29 cellular contexts compared by ENCODE assay signal in the genomic region with DNA sequence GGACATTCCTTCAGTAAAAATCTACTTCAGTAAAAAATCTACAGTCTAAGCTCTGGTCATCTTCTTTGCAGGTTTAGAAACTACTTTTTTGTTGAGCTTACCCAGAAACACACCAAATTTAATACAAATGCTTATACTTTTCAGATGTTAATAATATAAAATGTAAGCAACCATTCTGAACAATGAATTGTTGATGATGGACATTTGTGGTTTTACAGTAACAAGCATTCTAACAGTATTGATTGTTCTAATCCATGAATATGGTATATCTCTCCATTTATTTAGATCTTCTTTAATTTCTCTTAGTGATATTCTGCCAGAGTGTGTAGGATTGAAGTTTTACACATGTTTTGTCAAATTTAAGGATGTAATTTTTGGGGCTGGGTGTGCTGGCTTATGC.
"Had no signal": no experiment of that assay in that cellular context is flagged by ENCODE, and none has a peak within 500 bp of the region (broad histone marks: within the 10 kb centered on the region; RNA-seq: fewer than 3 reads in every experiment).

No MANE protein-coding gene starts in this region.

- H3K36me3 ChIP-seq: stomach, suprapubic skin, thoracic aorta, thyroid gland, tibial artery, tibial nerve, transverse colon, upper lobe of left lung, upper lobe of right lung, uterus, vagina had no signal

- H3K4me3 ChIP-seq: stomach, suprapubic skin, testis, thoracic aorta, thyroid gland, tibial artery, tibial nerve, transverse colon, upper lobe of left lung, upper lobe of right lung, uterus, vagina had no signal

- H3K4me1 ChIP-seq: testis, upper lobe of right lung, uterus had no signal

- H3K9me3 ChIP-seq: stomach, suprapubic skin, testis, thoracic aorta, thyroid gland, tibial artery, transverse colon, upper lobe of left lung, upper lobe of right lung, uterus, vagina had no signal

- H3K4me1 Mint-ChIP-seq: stimulated activated effector memory CD8-positive, alpha-beta T cell treated with anti-CD3 and anti-CD28 coated beads, Interleukin-12 subunit alpha, Interleukin-12 subunit beta, amount 100 ng/mL, for 72 hours; stimulated activated naive CD8-positive, alpha-beta T cell treated with anti-CD3 and anti-CD28 coated beads, Interleukin-15, amount 100 ng/mL, for 72 hours had no signal

- H3K9me3 Mint-ChIP-seq: stimulated activated effector memory CD8-positive, alpha-beta T cell treated with anti-CD3 and anti-CD28 coated beads, Interleukin-12 subunit alpha, Interleukin-12 subunit beta, amount 100 ng/mL, for 72 hours; stimulated activated memory B cell treated with anti-CD40 and anti-IgM and Interleukin-4, amounts not matched to agents 10 μg/mL and 1 μg/mL and 100 μg/mL, for 72 hours; stimulated activated naive B cell treated with anti-CD40 and anti-IgM and Interleukin-4, amounts not matched to agents 10 μg/mL and 1 μg/mL and 100 μg/mL, for 72 hours; stimulated activated naive CD8-positive, alpha-beta T cell treated with anti-CD3 and anti-CD28 coated beads, Interleukin-15, amount 100 ng/mL, for 72 hours; stimulated activated naive CD8-positive, alpha-beta T cell treated with anti-CD3 and anti-CD28 coated beads, Interleukin-15, Interleukin-2, amounts not matched to agents 100 ng/mL and 50 ng/mL, for 24 hours had no signal

- FAIRE-seq: urothelium cell line had no signal

- H3K27ac ChIP-seq: stomach, suprapubic skin, testis, thyroid gland, tibial nerve, transverse colon, upper lobe of left lung, upper lobe of right lung, uterus, vagina had no signal

- H3K27ac Mint-ChIP-seq: stimulated activated effector memory CD8-positive, alpha-beta T cell treated with anti-CD3 and anti-CD28 coated beads, Interleukin-12 subunit alpha, Interleukin-12 subunit beta, amount 100 ng/mL, for 72 hours; stimulated activated memory B cell treated with anti-CD40 and anti-IgM and Interleukin-4, amounts not matched to agents 10 μg/mL and 1 μg/mL and 100 μg/mL, for 72 hours; stimulated activated naive B cell treated with anti-CD40 and anti-IgM and Interleukin-4, amounts not matched to agents 10 μg/mL and 1 μg/mL and 100 μg/mL, for 72 hours; stimulated activated naive CD8-positive, alpha-beta T cell treated with anti-CD3 and anti-CD28 coated beads, Interleukin-15, amount 100 ng/mL, for 72 hours; stimulated activated naive CD8-positive, alpha-beta T cell treated with anti-CD3 and anti-CD28 coated beads, Interleukin-15, Interleukin-2, amounts not matched to agents 100 ng/mL and 50 ng/mL, for 24 hours; type B pancreatic cell had no signal

- ATAC-seq: stimulated activated effector memory CD8-positive, alpha-beta T cell treated with anti-CD3 and anti-CD28 coated beads, Interleukin-12 subunit alpha, Interleukin-12 subunit beta, amount 100 ng/mL, for 72 hours; stimulated activated memory B cell treated with anti-CD40 and anti-IgM and Interleukin-4, amounts not matched to agents 10 μg/mL and 1 μg/mL and 100 μg/mL, for 72 hours; stimulated activated naive B cell treated with anti-CD40 and anti-IgM and Interleukin-4, amounts not matched to agents 10 μg/mL and 1 μg/mL and 100 μg/mL, for 72 hours; stimulated activated naive CD8-positive, alpha-beta T cell treated with anti-CD3 and anti-CD28 coated beads, Interleukin-15, amount 100 ng/mL, for 72 hours; stimulated activated naive CD8-positive, alpha-beta T cell treated with anti-CD3 and anti-CD28 coated beads, Interleukin-15, Interleukin-2, amounts not matched to agents 100 U/mL and 50 U/mL, for 24 hours; upper lobe of right lung had no signal

- H3K27me3 ChIP-seq: stomach, suprapubic skin, testis, thyroid gland, tibial artery, tibial nerve, transverse colon, upper lobe of left lung, upper lobe of right lung, uterus, vagina had no signal

- H3K36me3 Mint-ChIP-seq: stimulated activated effector memory CD8-positive, alpha-beta T cell treated with anti-CD3 and anti-CD28 coated beads, Interleukin-12 subunit alpha, Interleukin-12 subunit beta, amount 100 ng/mL, for 72 hours; stimulated activated memory B cell treated with anti-CD40 and anti-IgM and Interleukin-4, amounts not matched to agents 10 μg/mL and 1 μg/mL and 100 μg/mL, for 72 hours; stimulated activated naive B cell treated with anti-CD40 and anti-IgM and Interleukin-4, amounts not matched to agents 10 μg/mL and 1 μg/mL and 100 μg/mL, for 72 hours; type B pancreatic cell had no signal

- H3K4me3 Mint-ChIP-seq: stimulated activated effector memory CD8-positive, alpha-beta T cell treated with anti-CD3 and anti-CD28 coated beads, Interleukin-12 subunit alpha, Interleukin-12 subunit beta, amount 100 ng/mL, for 72 hours; stimulated activated memory B cell treated with anti-CD40 and anti-IgM and Interleukin-4, amounts not matched to agents 10 μg/mL and 1 μg/mL and 100 μg/mL, for 72 hours; stimulated activated naive B cell treated with anti-CD40 and anti-IgM and Interleukin-4, amounts not matched to agents 10 μg/mL and 1 μg/mL and 100 μg/mL, for 72 hours; stimulated activated naive CD8-positive, alpha-beta T cell treated with anti-CD3 and anti-CD28 coated beads, Interleukin-15, amount 100 ng/mL, for 72 hours; stimulated activated naive CD8-positive, alpha-beta T cell treated with anti-CD3 and anti-CD28 coated beads, Interleukin-15, Interleukin-2, amounts not matched to agents 100 ng/mL and 50 ng/mL, for 24 hours; type B pancreatic cell had no signal

- H3K27me3 Mint-ChIP-seq: type B pancreatic cell had no signal

- DNase-seq: stimulated activated CD4-positive, alpha-beta T cell treated with anti-CD3 and anti-CD28 coated beads, Interleukin-2, amount 100 ng/mL, for 48 hours; stimulated activated CD4-positive, alpha-beta T cell treated with anti-CD3 and anti-CD28 coated beads, Interleukin-4, amount 100 ng/mL, for 1 hour; stimulated activated CD4-positive, alpha-beta T cell treated with anti-CD3 and anti-CD28 coated beads, Interleukin-4, amount 100 ng/mL, for 24 hours; stimulated activated CD4-positive, alpha-beta T cell treated with anti-CD3 and anti-CD28 coated beads, Interleukin-4, amount 100 ng/mL, for 4 hours; stimulated activated CD8-positive, alpha-beta memory T cell treated with anti-CD3 and anti-CD28 coated beads, Interleukin-4, amount 100 ng/mL, for 48 hours; stimulated activated naive B cell treated with anti-CD40 and anti-IgM and Interleukin-4, amounts not matched to agents 10 μg/mL and 1 μg/mL and 100 μg/mL, for 72 hours; stimulated activated naive CD4-positive, alpha-beta T cell; stimulated activated naive CD4-positive, alpha-beta T cell treated with Interleukin-2 at 50 U/mL for 16 hours; stimulated activated naive CD8-positive, alpha-beta T cell treated with anti-CD3 and anti-CD28 coated beads, Interleukin-15, amount 100 ng/mL, for 72 hours; stimulated activated naive CD8-positive, alpha-beta T cell treated with anti-CD3 and anti-CD28 coated beads, Interleukin-15, Interleukin-2, amounts not matched to agents 100 U/mL and 50 U/mL, for 24 hours; stomach; substantia nigra; testis; thyroid gland; tibial artery; transverse colon; trophoblast cell; upper lobe of right lung; uterus had no signal
